Comparison of ENCODE assay signal across 12 cellular contexts in the genomic region with DNA sequence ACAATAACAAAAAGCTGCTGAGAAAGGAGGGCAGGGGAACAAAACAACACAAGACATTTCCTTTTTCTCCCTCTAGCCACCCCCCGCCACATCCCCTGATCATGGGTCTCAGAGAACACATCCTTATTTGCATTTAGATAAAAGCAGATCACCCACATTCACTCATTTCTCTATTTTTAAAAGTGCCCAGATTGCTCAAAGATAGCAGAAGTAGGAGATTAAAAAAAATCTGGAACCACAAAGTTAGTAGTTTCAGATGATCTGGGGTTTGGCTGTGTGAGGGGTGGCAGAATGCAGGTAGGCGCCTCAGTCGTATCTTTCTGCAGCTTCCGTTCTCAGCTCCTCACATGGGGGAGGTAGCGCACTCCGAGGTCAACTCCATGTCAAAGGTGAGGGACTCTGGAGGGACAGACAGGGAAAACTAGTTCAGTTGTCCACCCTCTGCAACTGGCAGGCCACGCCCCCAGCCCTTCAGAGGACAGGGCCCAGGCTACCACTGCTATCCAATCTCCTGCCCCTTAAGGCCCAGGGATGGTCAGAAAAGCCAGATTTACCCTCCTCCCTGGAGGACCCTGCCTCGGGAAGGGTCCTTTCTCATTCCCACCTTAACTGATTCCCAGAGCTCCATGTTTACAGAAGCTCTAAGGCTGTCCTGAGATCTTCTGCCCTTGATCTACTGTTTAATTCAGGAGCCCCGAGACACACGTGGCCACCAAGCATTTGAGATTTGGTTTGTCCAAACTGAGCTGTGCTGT. TPM values are rescaled to one million over a fixed set of nuclear protein-coding genes. Genes with fewer than 3 reads are reported as not detected.
DNase-seq lines count a peak whose midpoint lies in the region; ATAC-seq lines count a peak whose summit lies in the region.
"Had no signal": no experiment of that assay in that cellular context is flagged by ENCODE, and none has a peak within 500 bp of the region (broad histone marks: within the 10 kb centered on the region; RNA-seq: fewer than 3 reads in every experiment).

No MANE protein-coding gene starts in this region.

- no peaks in the 10 kb centered on the region for H3K9me3 Mint-ChIP-seq in activated naive CD4-positive, alpha-beta T cell treated with anti-CD3 and anti-CD28 coated beads, Interleukin-2, amount 50 U/mL, for 72 hours
- no peaks in the 10 kb centered on the region for H3K9me3 Mint-ChIP-seq in stimulated activated naive B cell treated with anti-CD40 and anti-IgM and Interleukin-4, amounts not matched to agents 10 μg/mL and 1 μg/mL and 100 μg/mL, for 72 hours

- H3K4me3 Mint-ChIP-seq in stimulated activated naive B cell treated with anti-CD40 and anti-IgM and Interleukin-4, amounts not matched to agents 10 μg/mL and 1 μg/mL and 100 μg/mL, for 72 hours = peak overlapping the region; percentile 20 to 56

- no peaks in the 10 kb centered on the region for H3K27me3 Mint-ChIP-seq in stimulated activated naive B cell treated with anti-CD40 and anti-IgM and Interleukin-4, amounts not matched to agents 10 μg/mL and 1 μg/mL and 100 μg/mL, for 72 hours

- H3K36me3 Mint-ChIP-seq in activated naive CD4-positive, alpha-beta T cell treated with anti-CD3 and anti-CD28 coated beads, Interleukin-2, amount 50 U/mL, for 72 hours = peaks cover 29 to 56% of the 10 kb centered on the region in 2 donors
- peaks cover 43 to 64% of the 10 kb centered on the region in 2 donors for H3K36me3 Mint-ChIP-seq in stimulated activated naive B cell treated with anti-CD40 and anti-IgM and Interleukin-4, amounts not matched to agents 10 μg/mL and 1 μg/mL and 100 μg/mL, for 72 hours

- peak; percentile 69 for DNase-seq in activated effector memory CD4-positive, alpha-beta T cell treated with anti-CD3 and anti-CD28 coated beads, Interleukin-2, amount 50 U/mL, for 16 hours
- DNase-seq in activated effector memory CD4-positive, alpha-beta T cell treated with Interleukin-2 at 50 U/mL for 16 hours = no peak
- peak; percentile 89 for DNase-seq in Jurkat, Clone E6-1 (ENCODE audit: low read depth, low spot score)
- DNase-seq in activated naive CD4-positive, alpha-beta T cell treated with anti-CD3 and anti-CD28 coated beads, Interleukin-2, amount 50 U/mL, for 72 hours (ENCODE audit: low spot score in 2 of 2) = no peak
- no peak for DNase-seq in stimulated activated naive B cell treated with anti-CD40 and anti-IgM and Interleukin-4, amounts not matched to agents 10 μg/mL and 1 μg/mL and 100 μg/mL, for 72 hours
- DNase-seq in LoVo (ENCODE audit: low spot score) = no peak
- DNase-seq: activated CD8-positive, alpha-beta memory T cell treated with anti-CD3 and anti-CD28 coated beads, Interleukin-2, amount 50 U/mL, for 4 hours; NCI-H1105; stimulated activated naive CD8-positive, alpha-beta T cell treated with anti-CD3 and anti-CD28 coated beads, Interleukin-15, Interleukin-2, amounts not matched to agents 100 U/mL and 50 U/mL, for 24 hours had no signal

- ATAC-seq in activated naive CD4-positive, alpha-beta T cell treated with anti-CD3 and anti-CD28 coated beads, Interleukin-2, amount 50 U/mL, for 72 hours = peak in 1 of 2 donors; percentile 0
- ATAC-seq in stimulated activated naive B cell treated with anti-CD40 and anti-IgM and Interleukin-4, amounts not matched to agents 10 μg/mL and 1 μg/mL and 100 μg/mL, for 72 hours (replicated peaks) = peak; percentile 46 to 59
- ATAC-seq in GM21360 (IDR thresholded peaks at IDR 0.05; ENCODE audit: unreplicated experiment) (no peak), GM21529 (IDR thresholded peaks at IDR 0.05; ENCODE audit: unreplicated experiment) (no peak)
- ATAC-seq: SK-N-SH treated with all-trans-retinoic acid at 6 μM for 48 hours; stimulated activated naive CD8-positive, alpha-beta T cell treated with anti-CD3 and anti-CD28 coated beads, Interleukin-15, Interleukin-2, amounts not matched to agents 100 U/mL and 50 U/mL, for 24 hours had no signal

- peaks cover 48 to 66% of the 10 kb centered on the region in 2 donors for H3K4me1 Mint-ChIP-seq in stimulated activated naive B cell treated with anti-CD40 and anti-IgM and Interleukin-4, amounts not matched to agents 10 μg/mL and 1 μg/mL and 100 μg/mL, for 72 hours

- peak overlapping the region; percentile 43 to 95 for H3K27ac Mint-ChIP-seq in activated naive CD4-positive, alpha-beta T cell treated with anti-CD3 and anti-CD28 coated beads, Interleukin-2, amount 50 U/mL, for 72 hours
- H3K27ac Mint-ChIP-seq in stimulated activated naive B cell treated with anti-CD40 and anti-IgM and Interleukin-4, amounts not matched to agents 10 μg/mL and 1 μg/mL and 100 μg/mL, for 72 hours = peak overlapping the region; percentile 74

- peak overlapping the region; percentile 31 for H3K4me3 ChIP-seq in Jurkat, Clone E6-1 (ENCODE audit: low read length)

RNA-seq across cellular contexts. Expression of a gene that starts 27.3 kb away (rescaled TPM):
- 49.8 TPM for polyA plus RNA-seq in Jurkat, Clone E6-1 (2012; ENCODE audit: insufficient read depth, insufficient read length)
- total RNA-seq in activated naive CD4-positive, alpha-beta T cell treated with anti-CD3 and anti-CD28 coated beads, Interleukin-2, amount 50 U/mL, for 72 hours = 100 to 1,000 TPM; 171 to 177 TPM

RNA-seq across cellular contexts. Expression of a gene that starts 39.4 kb away (rescaled TPM):
- 51.6 TPM for polyA plus RNA-seq in Jurkat, Clone E6-1 (2012; ENCODE audit: insufficient read depth, insufficient read length)
- total RNA-seq in activated naive CD4-positive, alpha-beta T cell treated with anti-CD3 and anti-CD28 coated beads, Interleukin-2, amount 50 U/mL, for 72 hours = 100 to 1,000 TPM; 117 to 207 TPM

Comparison
In these comparisons a context has a peak if more than half of its experiments do, and no peak if none do; other contexts are left out.
1. DNase-seq: peak in activated effector memory CD4-positive, alpha-beta T cell treated with anti-CD3 and anti-CD28 coated beads, Interleukin-2, amount 50 U/mL, for 16 hours (single experiment) and Jurkat, Clone E6-1 (single experiment); none in activated effector memory CD4-positive, alpha-beta T cell treated with Interleukin-2 at 50 U/mL for 16 hours (single experiment), activated naive CD4-positive, alpha-beta T cell treated with anti-CD3 and anti-CD28 coated beads, Interleukin-2, amount 50 U/mL, for 72 hours (0 of 2), stimulated activated naive B cell treated with anti-CD40 and anti-IgM and Interleukin-4, amounts not matched to agents 10 μg/mL and 1 μg/mL and 100 μg/mL, for 72 hours (single experiment) and LoVo (single experiment).
2. ATAC-seq: peak in stimulated activated naive B cell treated with anti-CD40 and anti-IgM and Interleukin-4, amounts not matched to agents 10 μg/mL and 1 μg/mL and 100 μg/mL, for 72 hours (2 of 2); none in GM21360 (single experiment) and GM21529 (single experiment).